Comparison of ENCODE assay signal across 33 cellular contexts in the genomic region with DNA sequence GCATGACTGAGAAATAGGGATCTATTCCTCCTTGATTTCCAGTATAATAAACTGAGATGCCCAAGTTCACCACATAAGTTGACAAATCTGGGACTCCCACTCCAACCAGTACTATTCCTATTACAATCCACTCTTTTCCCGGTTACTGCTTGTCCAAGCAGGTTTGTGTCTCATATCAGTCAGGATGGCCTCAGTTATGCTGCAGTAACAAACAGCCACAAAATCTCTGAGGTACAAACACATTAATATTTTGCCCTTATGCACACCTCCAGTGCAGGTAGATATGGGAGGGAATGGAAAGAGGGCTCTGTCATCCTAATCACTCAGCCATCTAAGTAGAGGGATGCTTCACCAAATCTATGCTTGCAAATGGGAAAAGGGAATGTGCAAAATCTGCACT.
"Had no signal": no experiment of that assay in that cellular context is flagged by ENCODE, and none has a peak within 500 bp of the region (broad histone marks: within the 10 kb centered on the region; RNA-seq: fewer than 3 reads in every experiment).

No MANE protein-coding gene starts in this region.

- H3K27me3 ChIP-seq: adrenal gland, ascending aorta, body of pancreas, brain microvascular endothelial cell, breast epithelium, cardiac muscle cell had no signal

- H3K27ac ChIP-seq: adrenal gland, ascending aorta, body of pancreas, brain microvascular endothelial cell, breast epithelium, cardiac muscle cell had no signal

- H3K36me3 ChIP-seq: adrenal gland, ascending aorta, brain microvascular endothelial cell, breast epithelium, cardiac muscle cell had no signal

- ATAC-seq: activated naive CD4-positive, alpha-beta T cell treated with anti-CD3 and anti-CD28 coated beads, Interleukin-2, amount 50 U/mL, for 72 hours; activated naive CD8-positive, alpha-beta T cell treated with anti-CD3 and anti-CD28 coated beads, Interleukin-2, amount 50 U/mL, for 24 hours; activated T-cell treated with anti-CD3 and anti-CD28 coated beads, Interleukin-2, amount 50 U/mL, for 4 hours; activated T-cell treated with anti-CD3 and anti-CD28 coated beads, Interleukin-2, amount 50 U/mL, for 72 hours; activated T-helper 17 cell treated with anti-CD3 and anti-CD28 coated beads, Interleukin-2, amount 50 U/mL, for 72 hours; body of pancreas had no signal

- H3K4me1 ChIP-seq: adrenal gland, ascending aorta, body of pancreas, breast epithelium had no signal

- DNase-seq: activated effector memory CD4-positive, alpha-beta T cell treated with anti-CD3 and anti-CD28 coated beads, Interleukin-2, amount 50 U/mL, for 16 hours; activated effector memory CD4-positive, alpha-beta T cell treated with Interleukin-2 at 50 U/mL for 16 hours; activated gamma-delta T cell; activated gamma-delta T cell treated with Interleukin-2 at 50 U/mL for 16 hours; activated naive CD4-positive, alpha-beta T cell; activated naive CD4-positive, alpha-beta T cell treated with anti-CD3 and anti-CD28 coated beads for 36 hours; activated naive CD4-positive, alpha-beta T cell treated with anti-CD3 and anti-CD28 coated beads, Interleukin-2, amount 10 ng/mL, durations not matched to agents 7 days and 5 days; activated naive CD4-positive, alpha-beta T cell treated with anti-CD3 and anti-CD28 coated beads, Interleukin-2, amount 50 U/mL, for 16 hours; activated naive CD4-positive, alpha-beta T cell treated with Interleukin-2 at 50 U/mL for 16 hours; activated naive CD8-positive, alpha-beta T cell treated with anti-CD3 and anti-CD28 coated beads for 36 hours; activated naive CD8-positive, alpha-beta T cell treated with anti-CD3 and anti-CD28 coated beads, Interleukin-2, amount 10 ng/mL, durations not matched to agents 7 days and 5 days; activated naive CD8-positive, alpha-beta T cell treated with anti-CD3 and anti-CD28 coated beads, Interleukin-2, amount 50 U/mL, for 24 hours; activated T-cell treated with anti-CD3 and anti-CD28 coated beads, Interleukin-2, amount 50 U/mL, for 24 hours; activated T-cell treated with anti-CD3 and anti-CD28 coated beads, Interleukin-2, amount 50 U/mL, for 4 hours; activated T-cell treated with anti-CD3 and anti-CD28 coated beads, Interleukin-2, amount 50 U/mL, for 48 hours; activated T-cell treated with anti-CD3 and anti-CD28 coated beads, Interleukin-2, amount 50 U/mL, for 72 hours; adrenal gland; amniotic stem cell; amygdala; anterior cingulate cortex; aorta; body of pancreas; brain microvascular endothelial cell; caudate nucleus; central memory CD4-positive, alpha-beta T cell; cerebellar nuclear complex had no signal

- H3K4me3 ChIP-seq: adrenal gland, ascending aorta, body of pancreas, breast epithelium, cardiac muscle cell had no signal

- FAIRE-seq: astrocyte, bronchial epithelial cell had no signal
